ENCODE assay signal across 12 cellular contexts in the genomic region with DNA sequence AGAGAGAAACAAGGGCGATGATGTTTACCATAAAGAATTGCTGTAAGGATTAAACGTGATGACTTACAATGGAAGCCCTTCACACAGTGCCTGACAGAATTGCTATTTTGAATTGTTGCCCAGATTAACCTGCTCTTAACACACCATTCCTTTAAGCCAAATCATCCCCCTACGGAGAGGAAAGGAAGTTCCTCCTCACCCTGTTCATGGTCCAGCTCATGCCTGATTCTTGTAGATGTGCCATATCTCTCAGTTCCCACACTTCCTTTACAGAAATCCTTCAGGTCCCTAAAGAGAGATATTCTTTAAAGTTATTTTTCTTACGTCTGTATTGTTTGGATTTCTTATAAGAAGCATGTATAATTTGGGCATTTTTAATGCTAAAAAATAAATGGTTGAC.
DNase-seq lines count a peak whose midpoint lies in the region; ATAC-seq and TF ChIP-seq lines count a peak whose summit lies in the region.
"Had no signal": no experiment of that assay in that cellular context is flagged by ENCODE, and none has a peak within 500 bp of the region (broad histone marks: within the 10 kb centered on the region; RNA-seq: fewer than 3 reads in every experiment).

No MANE protein-coding gene starts in this region.

- H3K9ac ChIP-seq in skeletal muscle tissue (ENCODE audit: low read depth in 1 of 3, low read length in 3 of 3) = no peak overlapping the region

- TF ChIP-seq CTCF in brain (conservative IDR thresholded peaks at IDR 0.05) = no peak

- intact Hi-C loops in Right ventricle myocardium superior (cut with DNase I) = no loop called here
- intact Hi-C loops in activated CD4-positive, alpha-beta T cell treated with anti-CD3 and anti-CD28 coated beads, Interleukin-2, amount 10 ng/mL, durations not matched to agents 24 days and 14 days (cut with micrococcal nuclease) = no loop called here

- no peaks in the 10 kb centered on the region for H3K27me3 ChIP-seq in skeletal muscle tissue (ENCODE audit: control insufficient read depth in 3 of 3, insufficient read depth in 3 of 3, low read length in 3 of 3)
- H3K27me3 ChIP-seq: testis had no signal

- no peak overlapping the region for H3K4me3 Mint-ChIP-seq in brain
- no peak overlapping the region for H3K4me3 Mint-ChIP-seq in activated CD4-positive, alpha-beta T cell treated with anti-CD3 and anti-CD28 coated beads, Interleukin-2, amount 10 ng/mL, durations not matched to agents 24 days and 14 days
- H3K4me3 Mint-ChIP-seq: activated CD8-positive, alpha-beta T cell treated with anti-CD3 and anti-CD28 coated beads for 36 hours; activated naive CD4-positive, alpha-beta T cell treated with anti-CD3 and anti-CD28 coated beads for 36 hours; IgD-negative memory B cell had no signal

- peak overlapping the region; percentile 54 for H3K27ac ChIP-seq in skeletal muscle tissue (ENCODE audit: low read depth, low read length)
- H3K27ac ChIP-seq: testis had no signal

- peak overlapping the region in 3 of 5 experiments; percentile 6 to 28 (median 25) for H3K27ac Mint-ChIP-seq in brain
- no peak overlapping the region for H3K27ac Mint-ChIP-seq in activated CD4-positive, alpha-beta T cell treated with anti-CD3 and anti-CD28 coated beads, Interleukin-2, amount 10 ng/mL, durations not matched to agents 24 days and 14 days
- H3K27ac Mint-ChIP-seq: activated CD8-positive, alpha-beta T cell treated with anti-CD3 and anti-CD28 coated beads for 36 hours; activated naive CD4-positive, alpha-beta T cell treated with anti-CD3 and anti-CD28 coated beads for 36 hours; IgD-negative memory B cell had no signal

- H3K9me3 ChIP-seq in skeletal muscle tissue (ENCODE audit: control insufficient read depth in 3 of 3, low read length in 3 of 3) = no peaks in the 10 kb centered on the region
- H3K9me3 ChIP-seq: testis had no signal

- DNase-seq in HT1080 (ENCODE audit: low read depth) = peak; percentile 72
- no peak for DNase-seq in Right ventricle myocardium superior
- no peak for DNase-seq in NCI-H1436 treated with DMSO at 0.1 percent for 48 hours (lab: John Stamatoyannopoulos, UW)
- DNase-seq in OCI-M2 (lab: John Stamatoyannopoulos, UW; ENCODE audit: unreplicated experiment) = no peak
- no peak for DNase-seq in activated CD4-positive, alpha-beta T cell treated with anti-CD3 and anti-CD28 coated beads, Interleukin-2, amount 10 ng/mL, durations not matched to agents 24 days and 14 days
- DNase-seq: activated CD8-positive, alpha-beta T cell treated with anti-CD3 and anti-CD28 coated beads for 36 hours; activated naive CD4-positive, alpha-beta T cell treated with anti-CD3 and anti-CD28 coated beads for 36 hours had no signal

- H3K4me1 Mint-ChIP-seq in brain = peaks cover 53% of the 10 kb centered on the region
- no peaks in the 10 kb centered on the region for H3K4me1 Mint-ChIP-seq in activated CD4-positive, alpha-beta T cell treated with anti-CD3 and anti-CD28 coated beads, Interleukin-2, amount 10 ng/mL, durations not matched to agents 24 days and 14 days
- H3K4me1 Mint-ChIP-seq: IgD-negative memory B cell had no signal

- H3K4me1 ChIP-seq in skeletal muscle tissue (ENCODE audit: control insufficient read depth in 3 of 3, insufficient read depth in 3 of 3, low read length in 3 of 3) = peaks cover 0 to 12% (median 3%) of the 10 kb centered on the region in 3 donors

- H3K9me3 Mint-ChIP-seq in brain = no peaks in the 10 kb centered on the region
- no peaks in the 10 kb centered on the region for H3K9me3 Mint-ChIP-seq in activated CD4-positive, alpha-beta T cell treated with anti-CD3 and anti-CD28 coated beads, Interleukin-2, amount 10 ng/mL, durations not matched to agents 24 days and 14 days
- H3K9me3 Mint-ChIP-seq: activated CD8-positive, alpha-beta T cell treated with anti-CD3 and anti-CD28 coated beads for 36 hours; activated naive CD4-positive, alpha-beta T cell treated with anti-CD3 and anti-CD28 coated beads for 36 hours; IgD-negative memory B cell had no signal

- ATAC-seq in Right ventricle myocardium superior (ENCODE audit: poor library complexity) = peak; percentile 54
- ATAC-seq in HG03045 (IDR thresholded peaks at IDR 0.05; ENCODE audit: unreplicated experiment) = no peak
- ATAC-seq: activated CD8-positive, alpha-beta T cell treated with anti-CD3 and anti-CD28 coated beads for 36 hours had no signal

- H3K36me3 ChIP-seq in skeletal muscle tissue (ENCODE audit: control insufficient read depth in 3 of 3, insufficient read depth in 3 of 3, low read length in 3 of 3) = peaks cover 6 to 22% (median 11%) of the 10 kb centered on the region in 3 donors

- H3K27me3 Mint-ChIP-seq in brain = no peaks in the 10 kb centered on the region
- H3K27me3 Mint-ChIP-seq in activated CD4-positive, alpha-beta T cell treated with anti-CD3 and anti-CD28 coated beads, Interleukin-2, amount 10 ng/mL, durations not matched to agents 24 days and 14 days = no peaks in the 10 kb centered on the region
- H3K27me3 Mint-ChIP-seq: activated CD8-positive, alpha-beta T cell treated with anti-CD3 and anti-CD28 coated beads for 36 hours; IgD-negative memory B cell had no signal

- H3K4me3 ChIP-seq in skeletal muscle tissue (ENCODE audit: low read length in 3 of 3) = no peak overlapping the region
- H3K4me3 ChIP-seq: testis had no signal

- H3K36me3 Mint-ChIP-seq in brain = peaks cover 53% of the 10 kb centered on the region
- H3K36me3 Mint-ChIP-seq in activated CD4-positive, alpha-beta T cell treated with anti-CD3 and anti-CD28 coated beads, Interleukin-2, amount 10 ng/mL, durations not matched to agents 24 days and 14 days (ENCODE audit: low read depth) = peaks cover 14% of the 10 kb centered on the region
